In the genomic region with DNA sequence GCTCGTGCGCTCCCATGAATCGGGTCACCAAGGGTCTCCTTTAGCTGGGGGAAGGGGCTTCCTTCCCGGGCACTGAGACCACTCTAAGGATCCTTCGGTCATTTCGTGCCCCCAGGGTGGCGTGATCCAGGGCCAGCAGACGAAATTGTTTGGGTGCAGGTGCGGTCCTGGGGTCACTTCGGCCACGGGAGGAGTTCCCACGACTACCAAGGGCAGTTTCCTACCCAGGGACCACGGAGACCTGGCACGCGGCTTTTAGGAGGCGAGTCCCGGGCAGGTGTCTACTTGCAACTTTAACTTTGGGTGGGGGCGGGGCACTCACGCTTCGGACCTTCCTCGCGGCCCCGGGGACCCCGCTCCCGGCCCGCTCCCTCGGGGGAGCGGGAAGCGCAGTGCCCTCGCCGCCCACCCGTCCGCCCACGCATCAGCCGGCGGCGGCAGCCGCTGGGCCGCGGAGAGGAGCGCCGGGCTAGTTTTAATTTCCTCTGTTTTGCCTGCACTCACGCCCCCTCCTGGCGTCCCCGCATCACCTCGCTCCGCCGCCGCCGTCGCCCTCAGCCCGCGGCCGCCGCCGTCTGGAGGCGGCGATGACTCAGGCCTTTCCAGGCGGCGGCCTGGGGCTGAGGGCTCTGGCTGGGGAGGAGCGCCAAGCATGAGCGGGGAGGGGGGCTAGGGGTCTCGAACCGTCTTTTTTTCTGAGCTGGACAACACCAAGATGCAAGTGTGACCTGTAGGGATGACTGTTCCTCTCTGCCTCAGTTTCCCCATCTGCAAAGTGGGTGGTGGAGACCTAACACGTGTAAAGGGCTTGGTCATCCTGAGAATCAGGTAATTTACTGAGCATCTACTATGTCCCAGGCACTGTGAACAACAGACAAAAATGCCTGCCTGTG, we compare ENCODE assay signal across 9 cellular contexts. TPM values are rescaled to one million over a fixed set of nuclear protein-coding genes. Genes with fewer than 3 reads are reported as not detected.
DNase-seq lines count a peak whose midpoint lies in the region; ATAC-seq and TF ChIP-seq lines count a peak whose summit lies in the region.
"Had no signal": no experiment of that assay in that cellular context is flagged by ENCODE, and none has a peak within 500 bp of the region (broad histone marks: within the 10 kb centered on the region; RNA-seq: fewer than 3 reads in every experiment).

No MANE protein-coding gene starts in this region.

- H3K9me3 ChIP-seq in PC-9 (ENCODE audit: insufficient read depth, low read depth): no peaks in the 10 kb centered on the region
- H3K9me3 ChIP-seq in esophagus muscularis mucosa: no peaks in the 10 kb centered on the region

- H3K4me3 Mint-ChIP-seq in natural killer cell: peak overlapping the region; percentile 47
- peak overlapping the region; percentile 17 for H3K4me3 Mint-ChIP-seq in stimulated activated memory B cell treated with anti-CD40 and anti-IgM and Interleukin-4, amounts not matched to agents 10 μg/mL and 1 μg/mL and 100 μg/mL, for 72 hours

- H3K27me3 Mint-ChIP-seq in natural killer cell (ENCODE audit: low read depth in 2 of 2): peaks cover 25 to 27% of the 10 kb centered on the region in 2 donors
- H3K27me3 Mint-ChIP-seq in stimulated activated memory B cell treated with anti-CD40 and anti-IgM and Interleukin-4, amounts not matched to agents 10 μg/mL and 1 μg/mL and 100 μg/mL, for 72 hours: peaks cover 44% of the 10 kb centered on the region

- intact Hi-C loops in PC-9 (cut with micrococcal nuclease; ENCODE audit: unreplicated experiment): loop anchor here (2.0 to 10.0 kb wide), 3 partner anchors 67 to 328 kb away; a partner anchor contains a TSS
- intact Hi-C loops in esophagus muscularis mucosa (cut with DNase I): no loop called here
- intact Hi-C loops in natural killer cell (cut with micrococcal nuclease): loop anchor here (10.0 kb wide), 1 partner anchor 280 kb away; no protein-coding TSS in a partner anchor

- TF ChIP-seq EP300 in esophagus muscularis mucosa (IDR thresholded peaks at IDR 0.05): no peak

- H3K4me1 ChIP-seq in PC-9 (replicated peaks; ENCODE audit: insufficient read depth): no peaks in the 10 kb centered on the region
- peaks cover 17 to 25% (median 24%) of the 10 kb centered on the region in 4 donors for H3K4me1 ChIP-seq in esophagus muscularis mucosa

- no peak overlapping the region for H3K27ac Mint-ChIP-seq in natural killer cell
- no peak overlapping the region for H3K27ac Mint-ChIP-seq in stimulated activated memory B cell treated with anti-CD40 and anti-IgM and Interleukin-4, amounts not matched to agents 10 μg/mL and 1 μg/mL and 100 μg/mL, for 72 hours

- ATAC-seq in natural killer cell (peak; percentile 86 to 93 (median 92)), GM18907 (IDR thresholded peaks at IDR 0.05; ENCODE audit: unreplicated experiment) (no peak)
- peak; percentile 72 for ATAC-seq in stimulated activated memory B cell treated with anti-CD40 and anti-IgM and Interleukin-4, amounts not matched to agents 10 μg/mL and 1 μg/mL and 100 μg/mL, for 72 hours

- no peaks in the 10 kb centered on the region for H3K9me2 ChIP-seq in PC-9 (ENCODE audit: insufficient read depth)

- no peak for TF ChIP-seq POLR2A in esophagus muscularis mucosa (IDR thresholded peaks at IDR 0.05; ENCODE audit: low read depth)

- DNase-seq in DMS 273 treated with DMSO at 0.1 percent for 48 hours (lab: John Stamatoyannopoulos, UW): peak; percentile 63
- DNase-seq in HK-2 (ENCODE audit: unreplicated experiment): peak; percentile 84
- peak; percentile 63 to 85 for DNase-seq in PC-9
- peak; percentile 87 for DNase-seq in activated T-cell treated with anti-CD3 and anti-CD28 coated beads, Interleukin-2, amount 50 U/mL, for 1 hour
- no peak for DNase-seq in esophagus muscularis mucosa (ENCODE audit: extremely low spot score)
- peak; percentile 76 for DNase-seq in natural killer cell

- H3K9me3 Mint-ChIP-seq in natural killer cell: no peaks in the 10 kb centered on the region
- no peaks in the 10 kb centered on the region for H3K9me3 Mint-ChIP-seq in stimulated activated memory B cell treated with anti-CD40 and anti-IgM and Interleukin-4, amounts not matched to agents 10 μg/mL and 1 μg/mL and 100 μg/mL, for 72 hours

- H3K4me1 Mint-ChIP-seq in natural killer cell: peaks cover 0 to 5% of the 10 kb centered on the region in 2 donors
- peaks cover 20% of the 10 kb centered on the region for H3K4me1 Mint-ChIP-seq in stimulated activated memory B cell treated with anti-CD40 and anti-IgM and Interleukin-4, amounts not matched to agents 10 μg/mL and 1 μg/mL and 100 μg/mL, for 72 hours

- 1% methylated on average over 13 of the region's 65 CpGs for WGBS in esophagus muscularis mucosa

- H3K27me3 ChIP-seq in PC-9 (ENCODE audit: insufficient read depth, low read depth): no peaks in the 10 kb centered on the region
- H3K27me3 ChIP-seq in esophagus muscularis mucosa: peaks cover 0 to 94% (median 30%) of the 10 kb centered on the region in 4 donors

- H3K36me3 ChIP-seq in PC-9 (ENCODE audit: low read depth) (no peaks in the 10 kb centered on the region), esophagus muscularis mucosa (no peaks in the 10 kb centered on the region)

- no peaks in the 10 kb centered on the region for H3K36me3 Mint-ChIP-seq in natural killer cell
- H3K36me3 Mint-ChIP-seq in stimulated activated memory B cell treated with anti-CD40 and anti-IgM and Interleukin-4, amounts not matched to agents 10 μg/mL and 1 μg/mL and 100 μg/mL, for 72 hours: no peaks in the 10 kb centered on the region

- TSS peak; percentile 37 for BruUV-seq in PC-9 (replicated peaks; lab: Mats Ljungman, UMichigan)

- no peaks in the 10 kb centered on the region for H4K20me1 ChIP-seq in PC-9 (ENCODE audit: insufficient read depth)

- H3K27ac ChIP-seq in PC-9 (no peak overlapping the region), esophagus muscularis mucosa (replicated peaks in 1 of 4) (no peak overlapping the region)
- H3K27ac ChIP-seq: epithelial cell of prostate had no signal

- peak overlapping the region; percentile 99 for H3K4me2 ChIP-seq in PC-9

- CTCF ChIA-PET in PC-9 (lab: Charles Lee): interaction anchor here (0.6 kb wide), 1 partner anchor 78 kb away, joined by 3 read pairs; no protein-coding TSS in a partner anchor

- TF ChIP-seq CTCF in PC-9 (conservative IDR thresholded peaks at IDR 0.05) (peak; percentile 84), esophagus muscularis mucosa (IDR thresholded peaks at IDR 0.05) (peak; percentile 30 to 40 (median 37)), natural killer cell (IDR thresholded peaks at IDR 0.05) (peak; percentile 45)

- POLR2A ChIA-PET in PC-9 (lab: Charles Lee; ENCODE audit: unreplicated experiment): no interaction called here

- peak overlapping the region; percentile 68 for H3K4me3 ChIP-seq in PC-9
- H3K4me3 ChIP-seq in esophagus muscularis mucosa: peak overlapping the region; percentile 50 to 63 (median 54)

- no peaks in the 10 kb centered on the region for H3K79me2 ChIP-seq in PC-9 (ENCODE audit: low read depth)

- H2AFZ ChIP-seq in PC-9: peak overlapping the region; percentile 94

- peaks cover 14% of the 10 kb centered on the region; the same call in 1 of the 2 replicates for H3F3A ChIP-seq in PC-9 (ENCODE audit: insufficient read depth, low read depth)

RNA-seq across cellular contexts. Expression of a gene that starts 21.8 kb away (rescaled TPM):
- total RNA-seq in PC-9 (2021) (3.4 and 6.2 TPM in 2 replicates), esophagus muscularis mucosa (10 to 100 TPM in 3 of 4 donors, 1 to 10 TPM in 1; 3.6 to 17.1 (median 11.6) TPM), natural killer cell (1 to 10 TPM; 1.5 to 3.3 (median 2.0) TPM)
